In genomic region chr22:36182871-36183270, GRCh38 we compare ENCODE assay signal across 26 cellular contexts. TPM values are rescaled to one million over a fixed set of nuclear protein-coding genes. Genes with fewer than 3 reads are reported as not detected.
"Had no signal": no experiment of that assay in that cellular context is flagged by ENCODE, and none has a peak within 500 bp of the region (broad histone marks: within the 10 kb centered on the region; RNA-seq: fewer than 3 reads in every experiment).

No MANE protein-coding gene starts in this region.

- H3K36me3 ChIP-seq: colonic mucosa, esophagus muscularis mucosa, left lung, ovary, sigmoid colon, spleen, tibial artery had no signal

- ATAC-seq: left lung; mucosa of descending colon; naive thymus-derived CD8-positive, alpha-beta T cell; right cardiac atrium; stimulated activated memory B cell treated with anti-CD40 and anti-IgM and Interleukin-4, amounts not matched to agents 10 μg/mL and 1 μg/mL and 100 μg/mL, for 72 hours; stimulated activated naive CD8-positive, alpha-beta T cell treated with anti-CD3 and anti-CD28 coated beads, Interleukin-15, Interleukin-2, amounts not matched to agents 100 U/mL and 50 U/mL, for 24 hours had no signal

- H3K27me3 ChIP-seq: colonic mucosa, esophagus muscularis mucosa, left lung, ovary, sigmoid colon, spleen, testis, tibial artery had no signal

- H3K4me3 ChIP-seq: colonic mucosa, esophagus muscularis mucosa, left lung, mucosa of descending colon, ovary, psoas muscle, sigmoid colon, skin epidermis, spleen, testis, tibial artery had no signal

- H3K4me1 ChIP-seq: colonic mucosa, psoas muscle, testis had no signal

- H3K9me3 ChIP-seq: colonic mucosa, esophagus muscularis mucosa, left lung, mucosa of descending colon, ovary, psoas muscle, sigmoid colon, spleen, testis, tibial artery had no signal

- H3K27ac ChIP-seq: colonic mucosa, esophagus muscularis mucosa, left lung, ovary, psoas muscle, sigmoid colon, skin epidermis, spleen, testis, tibial artery had no signal

- DNase-seq: colonic mucosa; effector CD8-positive, alpha-beta T cell; kidney; left lung; mesenchymal stem cell; mucosa of descending colon; naive thymus-derived CD8-positive, alpha-beta T cell; nephron progenitor cell; occipital lobe; ovary; posterior cingulate gyrus; psoas muscle; right cardiac atrium; sigmoid colon; spleen; stimulated activated CD4-positive, alpha-beta T cell treated with anti-CD3 and anti-CD28 coated beads, Interleukin-4, amount 100 ng/mL, for 4 hours; stimulated activated naive CD8-positive, alpha-beta T cell treated with anti-CD3 and anti-CD28 coated beads, Interleukin-15, Interleukin-2, amounts not matched to agents 100 U/mL and 50 U/mL, for 24 hours; substantia nigra; testis; tibial artery had no signal

RNA-seq across cellular contexts. Expression of gene APOL4, which starts 18.7 kb away (rescaled TPM):
- total RNA-seq: epithelial cell of proximal tubule; fibroblast of villous mesenchyme; naive thymus-derived CD8-positive, alpha-beta T cell; renal cortical epithelial cell had no signal
